Comparison of ENCODE assay signal across 9 cellular contexts in the genomic region with DNA sequence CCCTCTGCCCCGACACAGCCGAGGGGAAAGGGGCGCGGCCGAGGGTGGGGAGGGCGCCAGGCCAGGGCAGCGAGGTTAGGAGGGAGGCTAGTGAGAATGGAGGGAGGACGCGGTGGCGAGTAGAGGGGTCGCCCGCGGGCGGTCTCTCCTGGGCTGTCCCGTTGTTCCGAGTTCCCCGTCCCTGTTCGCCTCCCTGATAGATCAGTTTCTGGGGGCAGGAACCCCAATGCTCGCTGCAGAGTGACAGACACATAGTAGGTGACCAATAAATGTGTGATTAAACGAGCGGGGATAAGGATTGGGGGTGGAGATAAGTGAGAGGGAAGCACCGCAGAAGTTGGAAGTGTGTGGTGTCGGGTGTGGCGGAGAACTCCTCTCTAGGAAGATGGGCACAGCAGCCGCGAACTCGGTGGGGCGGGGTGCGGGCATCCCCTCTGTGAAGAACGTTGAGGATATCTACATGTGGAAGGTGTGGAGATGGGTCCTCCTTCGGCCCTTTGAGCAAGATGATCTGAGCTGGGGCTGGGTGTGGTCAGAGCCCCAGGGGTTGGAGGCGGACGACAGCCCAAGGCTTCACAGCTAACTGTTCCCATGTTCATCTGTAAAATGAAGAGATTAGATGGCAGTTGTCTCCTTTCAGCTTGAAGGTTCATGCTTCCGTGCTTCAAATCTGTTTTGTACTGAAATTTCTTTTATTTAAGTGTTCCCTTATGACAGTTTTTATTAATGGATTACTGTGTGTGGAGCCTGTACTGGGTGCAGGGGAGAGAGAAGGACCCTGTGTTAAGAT. TPM values are rescaled to one million over a fixed set of nuclear protein-coding genes. Genes with fewer than 3 reads are reported as not detected.
DNase-seq lines count a peak whose midpoint lies in the region; ATAC-seq and TF ChIP-seq lines count a peak whose summit lies in the region.
"Had no signal": no experiment of that assay in that cellular context is flagged by ENCODE, and none has a peak within 500 bp of the region (broad histone marks: within the 10 kb centered on the region; RNA-seq: fewer than 3 reads in every experiment).

No MANE protein-coding gene starts in this region.

- CTCF ChIA-PET in CD8-positive, alpha-beta T cell (lab: Charles Lee): interaction anchor here (1.2 to 1.8 kb wide), 2 partner anchors 24 to 26 kb away, joined by 4 to 8 read pairs; a partner anchor contains a TSS

- peak in 1 of 7 experiments; percentile 19 for DNase-seq in CD8-positive, alpha-beta T cell
- DNase-seq in NCI-H748 (lab: John Stamatoyannopoulos, UW; ENCODE audit: unreplicated experiment): peak; percentile 49
- DNase-seq in choroid plexus epithelial cell (ENCODE audit: low read depth): no peak
- DNase-seq in lung microvascular endothelial cell (ENCODE audit: low read depth in 2 of 2): peak; percentile 16 to 35
- no peak for DNase-seq in tibial artery
- no peak for DNase-seq in dedifferentiated amniotic fluid mesenchymal stem cell (ENCODE audit: extremely low spot score)

- peak overlapping the region; percentile 83 for H3K4me3 ChIP-seq in CD8-positive, alpha-beta T cell (ENCODE audit: low read depth, low read length)
- peak overlapping the region; percentile 87 for H3K4me3 ChIP-seq in choroid plexus epithelial cell (ENCODE audit: low read depth, low read length)
- peak overlapping the region; percentile 82 to 96 for H3K4me3 ChIP-seq in tibial artery

- peak overlapping the region; percentile 48 for H3K27ac ChIP-seq in CD8-positive, alpha-beta T cell (ENCODE audit: low read depth, low read length)
- H3K27ac ChIP-seq in tibial artery: peak overlapping the region; percentile 88

- no peak for ATAC-seq in CD8-positive, alpha-beta T cell
- ATAC-seq in GM19328 (IDR thresholded peaks at IDR 0.05; ENCODE audit: unreplicated experiment) (peak; percentile 1), GM18858 (IDR thresholded peaks at IDR 0.05; ENCODE audit: unreplicated experiment) (no peak)

- no peaks in the 10 kb centered on the region for H3K27me3 ChIP-seq in CD8-positive, alpha-beta T cell (ENCODE audit: insufficient read depth, low read length)
- H3K27me3 ChIP-seq in tibial artery: no peaks in the 10 kb centered on the region

- H3K36me3 ChIP-seq in CD8-positive, alpha-beta T cell (ENCODE audit: insufficient read depth, low read length): no peaks in the 10 kb centered on the region
- no peaks in the 10 kb centered on the region for H3K36me3 ChIP-seq in tibial artery

- H3K9me3 ChIP-seq in CD8-positive, alpha-beta T cell (ENCODE audit: low read length): no peaks in the 10 kb centered on the region
- no peaks in the 10 kb centered on the region for H3K9me3 ChIP-seq in tibial artery

- TF ChIP-seq CTCF in CD8-positive, alpha-beta T cell (IDR thresholded peaks at IDR 0.05): no peak
- TF ChIP-seq CTCF in choroid plexus epithelial cell (conservative IDR thresholded peaks at IDR 0.05; ENCODE audit: low read depth, low read length): no peak
- TF ChIP-seq CTCF in tibial artery (IDR thresholded peaks at IDR 0.05): no peak

- peaks cover 7% of the 10 kb centered on the region for H3K36me3 Mint-ChIP-seq in CD8-positive, alpha-beta T cell

- H3K27me3 Mint-ChIP-seq in CD8-positive, alpha-beta T cell (ENCODE audit: low read depth): no peaks in the 10 kb centered on the region

- no peaks in the 10 kb centered on the region for H3K9me3 Mint-ChIP-seq in CD8-positive, alpha-beta T cell

- peak overlapping the region; percentile 60 for H3K27ac Mint-ChIP-seq in CD8-positive, alpha-beta T cell

- intact Hi-C loops in CD8-positive, alpha-beta T cell (cut with DNase I, micrococcal nuclease): loop anchor here (1.0 to 5.0 kb wide), 12 partner anchors 11 to 703 kb away; partner anchors contain the start of genes ACTR3C (in 2 of the 2), LRRC61 (in 2 of the 2), ABCB8 (in 1 of the 2) and FASTK (in 1 of the 2)
- intact Hi-C loops in tibial artery (cut with DNase I; ENCODE audit: low total_unique reads): loop anchor here (5.0 kb wide), 1 partner anchor 42 kb away; no protein-coding TSS in a partner anchor

- H3K4me1 ChIP-seq in CD8-positive, alpha-beta T cell (ENCODE audit: insufficient read depth, low read length): peaks cover 37% of the 10 kb centered on the region
- H3K4me1 ChIP-seq in tibial artery: peaks cover 0 to 41% (median 11%) of the 10 kb centered on the region in 4 donors

- POLR2A ChIA-PET in CD8-positive, alpha-beta T cell (lab: Charles Lee): interaction anchor here (1.2 to 1.5 kb wide), 2 partner anchors 10 to 14 kb away, joined by 4 to 6 read pairs; partner anchors contain the start of gene REPIN1

- peaks cover 47% of the 10 kb centered on the region for H3K4me1 Mint-ChIP-seq in CD8-positive, alpha-beta T cell (ENCODE audit: low read depth)

- peak overlapping the region; percentile 86 for H3K4me3 Mint-ChIP-seq in CD8-positive, alpha-beta T cell

RNA-seq across cellular contexts. Expression of gene ZNF775, which starts 0.7 kb away (rescaled TPM):
- under 1 TPM; 0.33 to 0.58 TPM for total RNA-seq in CD8-positive, alpha-beta T cell
- 4.6 and 5.4 TPM in 2 replicates for total RNA-seq in lung microvascular endothelial cell

RNA-seq across cellular contexts. Expression of gene REPIN1, which starts 11.2 kb away (rescaled TPM):
- 10 to 100 TPM; 54.0 to 54.1 TPM for total RNA-seq in CD8-positive, alpha-beta T cell
- total RNA-seq in lung microvascular endothelial cell: 41.9 and 44.0 TPM in 2 replicates

RNA-seq across cellular contexts. Expression of gene RARRES2, which starts 38.4 kb away (rescaled TPM):
- total RNA-seq in CD8-positive, alpha-beta T cell: not detected
- 0.22 and 2.8 TPM in 2 replicates for total RNA-seq in lung microvascular endothelial cell
- total RNA-seq: activated CD8-positive, alpha-beta memory T cell treated with anti-CD3 and anti-CD28 coated beads for 36 hours had no signal

RNA-seq across cellular contexts. Expression of gene ACTR3C, which starts 56.4 kb away (rescaled TPM):
- total RNA-seq in CD8-positive, alpha-beta T cell: 1 to 10 TPM; 4.0 to 4.5 TPM
- total RNA-seq in lung microvascular endothelial cell: 2.6 and 8.3 TPM in 2 replicates

RNA-seq across cellular contexts. Expression of gene LRRC61, which starts 56.6 kb away (rescaled TPM):
- 10 to 100 TPM in 1 of 2 experiments, 1 to 10 TPM in 1; 8.4 to 10.8 TPM for total RNA-seq in CD8-positive, alpha-beta T cell
- total RNA-seq in lung microvascular endothelial cell: 2.2 and 5.8 TPM in 2 replicates

Comparison
In these comparisons a context has a peak if more than half of its experiments do, and no peak if none do; other contexts are left out.
1. DNase-seq: peak in NCI-H748 (single experiment) and lung microvascular endothelial cell (2 of 2); none in choroid plexus epithelial cell (single experiment), tibial artery (0 of 2) and dedifferentiated amniotic fluid mesenchymal stem cell (single experiment).
2. Peak in every context shown above with its lines, with median percentiles within 50 percentile points of each other: H3K4me3 ChIP-seq.